16 cellular contexts compared by ENCODE assay signal in the genomic region with DNA sequence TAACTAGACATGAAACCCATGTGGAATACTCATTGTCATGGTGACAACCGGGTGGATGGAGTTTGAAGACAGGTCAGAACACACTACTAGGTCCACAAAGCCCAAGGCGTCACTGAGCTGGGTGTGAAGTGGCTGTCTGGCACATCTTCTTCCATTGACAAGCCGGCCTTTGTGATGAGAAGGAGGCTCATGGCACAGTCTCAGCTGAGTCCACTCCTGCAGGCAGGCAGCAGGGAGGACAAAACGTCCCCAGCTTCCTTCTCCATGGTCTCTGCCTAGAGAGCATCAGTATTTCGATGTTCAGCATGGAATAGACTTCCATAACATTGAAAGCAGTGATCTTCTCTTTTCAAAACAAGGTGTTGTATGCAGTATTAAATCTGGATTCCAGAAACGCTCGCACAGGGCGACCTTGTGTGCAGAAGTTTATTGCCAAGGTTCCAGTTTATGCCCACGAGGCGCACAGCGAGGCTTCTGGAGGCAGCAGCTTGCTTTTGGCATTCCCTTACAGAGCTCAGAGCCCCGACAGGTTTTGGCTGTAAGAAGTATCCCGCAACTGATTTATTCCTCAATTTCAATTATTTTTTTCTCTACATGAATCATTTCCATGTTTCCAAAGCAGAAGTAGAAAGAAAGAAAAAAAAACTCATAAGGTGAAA.
A peak's percentile ranks its signal among the peaks of the same experiment; 100 is the strongest.
DNase-seq lines count a peak whose midpoint lies in the region; ATAC-seq lines count a peak whose summit lies in the region.
"Had no signal": no experiment of that assay in that cellular context is flagged by ENCODE, and none has a peak within 500 bp of the region (broad histone marks: within the 10 kb centered on the region; RNA-seq: fewer than 3 reads in every experiment).

No MANE protein-coding gene starts in this region.

- no peak overlapping the region for H3K4me3 Mint-ChIP-seq in activated CD8-positive, alpha-beta T cell treated with anti-CD3 and anti-CD28 coated beads, Interleukin-2, amount 10 ng/mL, durations not matched to agents 7 days and 5 days

- no peaks in the 10 kb centered on the region for H3K27me3 Mint-ChIP-seq in activated CD8-positive, alpha-beta T cell treated with anti-CD3 and anti-CD28 coated beads, Interleukin-2, amount 10 ng/mL, durations not matched to agents 7 days and 5 days (ENCODE audit: low read depth)

- H3K27ac ChIP-seq in aorta (ENCODE audit: low read depth in 1 of 2, low read length in 2 of 2) = no peak overlapping the region
- H3K27ac ChIP-seq: C4-2B had no signal

- H3K27me3 ChIP-seq in aorta (ENCODE audit: control insufficient read depth in 1 of 2, insufficient read depth in 2 of 2, low read length in 1 of 2) = no peaks in the 10 kb centered on the region

- POLR2A ChIA-PET in activated CD8-positive, alpha-beta T cell treated with anti-CD3 and anti-CD28 coated beads, Interleukin-2, amount 10 ng/mL, durations not matched to agents 7 days and 5 days (lab: Charles Lee) = no interaction called here

- H3K27ac Mint-ChIP-seq in activated CD8-positive, alpha-beta T cell treated with anti-CD3 and anti-CD28 coated beads, Interleukin-2, amount 10 ng/mL, durations not matched to agents 7 days and 5 days = no peak overlapping the region

- peaks cover 0 to 2% of the 10 kb centered on the region in 2 donors for H3K36me3 ChIP-seq in aorta (ENCODE audit: control insufficient read depth in 1 of 2, insufficient read depth in 2 of 2, low read length in 1 of 2)

- H3K4me3 ChIP-seq in aorta (ENCODE audit: low read length in 2 of 2) = no peak overlapping the region

- 94% methylated on average over 13 of the region's 13 CpGs for WGBS in aorta, 2 donors

- peak in 43 of 56 donors; percentile 10 to 84 (median 55) for DNase-seq in amygdala (lab: John Stamatoyannopoulos, UW)
- DNase-seq in globus pallidus (ENCODE audit: low spot score) = peak; percentile 91
- DNase-seq in midbrain (lab: John Stamatoyannopoulos, UW) = peak; percentile 76
- peak; percentile 23 for DNase-seq in renal cortical epithelial cell (ENCODE audit: low read depth)
- DNase-seq in COR-L47 (lab: John Stamatoyannopoulos, UW) = no peak
- DNase-seq in activated CD8-positive, alpha-beta T cell treated with anti-CD3 and anti-CD28 coated beads, Interleukin-2, amount 10 ng/mL, durations not matched to agents 7 days and 5 days = no peak
- no peak for DNase-seq in aorta
- DNase-seq in HuH-7 (ENCODE audit: low spot score) = no peak
- DNase-seq: NCI-H1417, NCI-H187, NCI-H2227 treated with DMSO at 0.1 percent for 48 hours, NCI-H510A treated with DMSO at 0.1 percent for 48 hours, NCI-H774, OCI-M1, SHP77 treated with DMSO at 0.1 percent for 48 hours had no signal

- no peaks in the 10 kb centered on the region for H3K36me3 Mint-ChIP-seq in activated CD8-positive, alpha-beta T cell treated with anti-CD3 and anti-CD28 coated beads, Interleukin-2, amount 10 ng/mL, durations not matched to agents 7 days and 5 days (ENCODE audit: low read depth)

- intact Hi-C loops in aorta (cut with DNase I) = no loop called here

- peaks cover 5% of the 10 kb centered on the region for H3K9me3 Mint-ChIP-seq in activated CD8-positive, alpha-beta T cell treated with anti-CD3 and anti-CD28 coated beads, Interleukin-2, amount 10 ng/mL, durations not matched to agents 7 days and 5 days (ENCODE audit: insufficient read depth)

- no peaks in the 10 kb centered on the region for H3K9me3 ChIP-seq in aorta (ENCODE audit: control insufficient read depth, low read length)

- no peaks in the 10 kb centered on the region for H3K4me1 ChIP-seq in aorta (ENCODE audit: control insufficient read depth in 1 of 2, insufficient read depth in 2 of 2, low read length in 2 of 2)

- CTCF ChIA-PET in activated CD8-positive, alpha-beta T cell treated with anti-CD3 and anti-CD28 coated beads, Interleukin-2, amount 10 ng/mL, durations not matched to agents 7 days and 5 days (lab: Charles Lee) = no interaction called here

- no peaks in the 10 kb centered on the region for H3K4me1 Mint-ChIP-seq in activated CD8-positive, alpha-beta T cell treated with anti-CD3 and anti-CD28 coated beads, Interleukin-2, amount 10 ng/mL, durations not matched to agents 7 days and 5 days (ENCODE audit: low read depth)

- no peak for ATAC-seq in activated CD8-positive, alpha-beta T cell treated with anti-CD3 and anti-CD28 coated beads, Interleukin-2, amount 10 ng/mL, durations not matched to agents 7 days and 5 days
- ATAC-seq in aorta (ENCODE audit: low FRiP score) = no peak

Comparison
In these comparisons a context has a peak if more than half of its experiments do, and no peak if none do; other contexts are left out.
1. DNase-seq: peak in amygdala (43 of 56), globus pallidus (single experiment), midbrain (single experiment) and renal cortical epithelial cell (single experiment); none in COR-L47 (single experiment), activated CD8-positive, alpha-beta T cell treated with anti-CD3 and anti-CD28 coated beads, Interleukin-2, amount 10 ng/mL, durations not matched to agents 7 days and 5 days (single experiment), aorta (0 of 2) and HuH-7 (single experiment).